In genomic region chr9:137021979-137022619, GRCh38 we compare ENCODE assay signal across 6 cellular contexts. TPM values are rescaled to one million over a fixed set of nuclear protein-coding genes. Genes with fewer than 3 reads are reported as not detected.
DNase-seq lines count a peak whose midpoint lies in the region; ATAC-seq and TF ChIP-seq lines count a peak whose summit lies in the region.

No MANE protein-coding gene starts in this region.

- peak; percentile 73 for DNase-seq in AG20443 (ENCODE audit: low spot score)
- DNase-seq in LoVo (ENCODE audit: low spot score) = peak; percentile 89
- peak; percentile 70 for DNase-seq in activated CD8-positive, alpha-beta memory T cell treated with anti-CD3 and anti-CD28 coated beads, Interleukin-2, amount 50 U/mL, for 4 hours
- peak; percentile 81 for DNase-seq in iPS DF 6.9 (ENCODE audit: low read depth, low spot score)
- peak; percentile 84 for DNase-seq in stomach

- TF ChIP-seq POLR2A in stomach (IDR thresholded peaks at IDR 0.05) = no peak

- H3K4me1 ChIP-seq in iPS DF 6.9 (ENCODE audit: control insufficient read depth, insufficient read depth, low read length) (peaks cover 3% of the 10 kb centered on the region), stomach (peaks cover 19 to 49% (median 34%) of the 10 kb centered on the region in 4 donors)

- H3K4me3 ChIP-seq in iPS DF 6.9 (ENCODE audit: low read length) (no peak overlapping the region), stomach (no peak overlapping the region)

- H3K9me3 ChIP-seq in iPS DF 6.9 (ENCODE audit: control insufficient read depth, insufficient read depth, low read length) (no peaks in the 10 kb centered on the region), stomach (no peaks in the 10 kb centered on the region)

- ATAC-seq in GM21381 (IDR thresholded peaks at IDR 0.05; ENCODE audit: unreplicated experiment) = no peak

- intact Hi-C loops in stomach (cut with DNase I; ENCODE audit: low total_unique reads) = loop anchor here (10.0 kb wide), 1 partner anchor 67 kb away; the partner anchor contains the start of gene LCN12

- H3K27me3 ChIP-seq in iPS DF 6.9 (ENCODE audit: control insufficient read depth, insufficient read depth, low read length) (no peaks in the 10 kb centered on the region), stomach (no peaks in the 10 kb centered on the region)

- TF ChIP-seq CTCF in stomach (IDR thresholded peaks at IDR 0.05) = no peak

- no CpG with 5 or more reads among the region's 30 CpGs for WGBS in iPS DF 6.9 (ENCODE audit: insufficient coverage, insufficient read length)
- WGBS in stomach, 5 donors = 44 to 62% (median 52%) methylated on average over 20 to 30 of the region's 30 CpGs

- H3K36me3 ChIP-seq in iPS DF 6.9 (ENCODE audit: control insufficient read depth, insufficient read depth, low read length) (no peaks in the 10 kb centered on the region; the same call in 1 of the 2 replicates), stomach (peaks cover 19 to 42% (median 31%) of the 10 kb centered on the region in 4 donors)

- TF ChIP-seq EP300 in stomach (IDR thresholded peaks at IDR 0.05) = no peak

- H3K27ac ChIP-seq in iPS DF 6.9 (ENCODE audit: low read length) = no peak overlapping the region
- peak overlapping the region in 3 of 5 donors; percentile 24 to 54 (median 37) for H3K27ac ChIP-seq in stomach

RNA-seq across cellular contexts. Expression of gene ABCA2, which starts 5.9 kb away (rescaled TPM):
- 100 to 1,000 TPM in 1 of 5 donors, 10 to 100 TPM in 3, 1 to 10 TPM in 1; 7.3 to 385 (median 72.8) TPM for total RNA-seq in stomach
- polyA plus RNA-seq in stomach = 10 to 100 TPM in 2 of 3 donors, 1 to 10 TPM in 1; 9.3 to 25.5 (median 24.4) TPM

RNA-seq across cellular contexts. Expression of gene FUT7, which starts 9.8 kb away (rescaled TPM):
- 1 to 10 TPM in 1 of 5 donors, under 1 TPM in 1, not detected in 3; 0.37 to 3.9 TPM for total RNA-seq in stomach
- under 1 TPM in 2 of 3 donors, not detected in 1; 0.23 to 0.50 TPM for polyA plus RNA-seq in stomach

RNA-seq across cellular contexts. Expression of gene NPDC1, which starts 23.9 kb away (rescaled TPM):
- total RNA-seq in stomach = 100 to 1,000 TPM in 4 of 5 donors, 10 to 100 TPM in 1; 20.0 to 276 (median 189) TPM
- polyA plus RNA-seq in stomach = 100 to 1,000 TPM; 104 to 186 (median 115) TPM

RNA-seq across cellular contexts. Expression of gene CLIC3, which starts 25.7 kb away (rescaled TPM):
- total RNA-seq in stomach = 1 to 10 TPM in 1 of 5 donors, not detected in 4; 3.3 TPM
- 10 to 100 TPM in 2 of 3 donors, 1 to 10 TPM in 1; 4.3 to 70.9 (median 15.2) TPM for polyA plus RNA-seq in stomach

RNA-seq across cellular contexts. Expression of gene PAXX, which starts 29.9 kb away (rescaled TPM):
- 10 to 100 TPM; 11.9 to 93.6 (median 45.2) TPM for total RNA-seq in stomach
- 100 to 1,000 TPM; 158 to 206 (median 178) TPM for polyA plus RNA-seq in stomach
